27 cellular contexts compared by ENCODE assay signal in the genomic region with DNA sequence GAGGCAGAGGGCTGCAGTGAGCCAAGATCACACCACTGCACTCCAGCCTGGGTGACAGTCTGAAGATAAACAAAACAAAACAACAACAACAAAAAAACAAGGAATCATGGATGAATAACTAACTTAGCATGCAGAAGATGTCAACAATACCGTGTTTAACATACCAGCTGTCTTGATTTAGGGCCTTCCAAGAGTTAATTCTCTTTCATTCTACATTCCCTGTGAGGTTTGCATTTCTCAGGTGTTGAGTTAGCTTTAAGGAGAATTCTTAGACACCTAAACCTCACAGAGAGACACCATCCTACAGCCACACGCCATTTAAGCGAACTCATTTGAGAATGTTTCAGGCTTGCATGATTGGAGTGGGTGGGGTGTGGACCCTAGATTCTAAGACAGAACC.
"Had no signal": no experiment of that assay in that cellular context is flagged by ENCODE, and none has a peak within 500 bp of the region (broad histone marks: within the 10 kb centered on the region; RNA-seq: fewer than 3 reads in every experiment).

No MANE protein-coding gene starts in this region.

- H3K27me3 ChIP-seq: suprapubic skin, testis, thyroid gland, tibial artery, tibial nerve, transverse colon, upper lobe of left lung, upper lobe of right lung, uterus, vagina had no signal

- DNase-seq: stimulated activated CD4-positive, alpha-beta T cell treated with anti-CD3 and anti-CD28 coated beads, Interleukin-2, amount 100 ng/mL, for 48 hours; stimulated activated CD4-positive, alpha-beta T cell treated with anti-CD3 and anti-CD28 coated beads, Interleukin-4, amount 100 ng/mL, for 1 hour; stimulated activated CD4-positive, alpha-beta T cell treated with anti-CD3 and anti-CD28 coated beads, Interleukin-4, amount 100 ng/mL, for 24 hours; stimulated activated CD4-positive, alpha-beta T cell treated with anti-CD3 and anti-CD28 coated beads, Interleukin-4, amount 100 ng/mL, for 4 hours; stimulated activated CD8-positive, alpha-beta memory T cell treated with anti-CD3 and anti-CD28 coated beads, Interleukin-4, amount 100 ng/mL, for 48 hours; stimulated activated naive B cell treated with anti-CD40 and anti-IgM and Interleukin-4, amounts not matched to agents 10 μg/mL and 1 μg/mL and 100 μg/mL, for 72 hours; stimulated activated naive CD4-positive, alpha-beta T cell; stimulated activated naive CD4-positive, alpha-beta T cell treated with Interleukin-2 at 50 U/mL for 16 hours; stimulated activated naive CD8-positive, alpha-beta T cell treated with anti-CD3 and anti-CD28 coated beads, Interleukin-15, amount 100 ng/mL, for 72 hours; stimulated activated naive CD8-positive, alpha-beta T cell treated with anti-CD3 and anti-CD28 coated beads, Interleukin-15, Interleukin-2, amounts not matched to agents 100 U/mL and 50 U/mL, for 24 hours; stomach; substantia nigra; testis; thyroid gland; tibial artery; transverse colon; upper lobe of right lung; uterus had no signal

- H3K36me3 ChIP-seq: stomach, suprapubic skin, thoracic aorta, thyroid gland, tibial artery, tibial nerve, transverse colon, upper lobe of left lung, upper lobe of right lung, uterus, vagina had no signal

- H3K27ac ChIP-seq: stomach, suprapubic skin, testis, thoracic aorta, thyroid gland, tibial artery, tibial nerve, transverse colon, upper lobe of left lung, upper lobe of right lung, uterus, vagina had no signal

- H3K4me3 ChIP-seq: stomach, suprapubic skin, testis, thoracic aorta, thyroid gland, tibial artery, tibial nerve, transverse colon, upper lobe of left lung, upper lobe of right lung, uterus, vagina had no signal

- H3K36me3 Mint-ChIP-seq: stimulated activated effector memory CD8-positive, alpha-beta T cell treated with anti-CD3 and anti-CD28 coated beads, Interleukin-12 subunit alpha, Interleukin-12 subunit beta, amount 100 ng/mL, for 72 hours; stimulated activated memory B cell treated with anti-CD40 and anti-IgM and Interleukin-4, amounts not matched to agents 10 μg/mL and 1 μg/mL and 100 μg/mL, for 72 hours; stimulated activated naive B cell treated with anti-CD40 and anti-IgM and Interleukin-4, amounts not matched to agents 10 μg/mL and 1 μg/mL and 100 μg/mL, for 72 hours; type B pancreatic cell had no signal

- ATAC-seq: stimulated activated effector memory CD8-positive, alpha-beta T cell treated with anti-CD3 and anti-CD28 coated beads, Interleukin-12 subunit alpha, Interleukin-12 subunit beta, amount 100 ng/mL, for 72 hours; stimulated activated memory B cell treated with anti-CD40 and anti-IgM and Interleukin-4, amounts not matched to agents 10 μg/mL and 1 μg/mL and 100 μg/mL, for 72 hours; stimulated activated naive B cell treated with anti-CD40 and anti-IgM and Interleukin-4, amounts not matched to agents 10 μg/mL and 1 μg/mL and 100 μg/mL, for 72 hours; stimulated activated naive CD8-positive, alpha-beta T cell treated with anti-CD3 and anti-CD28 coated beads, Interleukin-15, amount 100 ng/mL, for 72 hours; stimulated activated naive CD8-positive, alpha-beta T cell treated with anti-CD3 and anti-CD28 coated beads, Interleukin-15, Interleukin-2, amounts not matched to agents 100 U/mL and 50 U/mL, for 24 hours; upper lobe of right lung had no signal

- H3K4me1 ChIP-seq: suprapubic skin, testis, tibial artery, transverse colon, upper lobe of left lung, upper lobe of right lung, uterus, vagina had no signal

- H3K27ac Mint-ChIP-seq: stimulated activated effector memory CD8-positive, alpha-beta T cell treated with anti-CD3 and anti-CD28 coated beads, Interleukin-12 subunit alpha, Interleukin-12 subunit beta, amount 100 ng/mL, for 72 hours; stimulated activated memory B cell treated with anti-CD40 and anti-IgM and Interleukin-4, amounts not matched to agents 10 μg/mL and 1 μg/mL and 100 μg/mL, for 72 hours; stimulated activated naive B cell treated with anti-CD40 and anti-IgM and Interleukin-4, amounts not matched to agents 10 μg/mL and 1 μg/mL and 100 μg/mL, for 72 hours; stimulated activated naive CD8-positive, alpha-beta T cell treated with anti-CD3 and anti-CD28 coated beads, Interleukin-15, Interleukin-2, amounts not matched to agents 100 ng/mL and 50 ng/mL, for 24 hours; type B pancreatic cell had no signal

- H3K9me3 Mint-ChIP-seq: stimulated activated effector memory CD8-positive, alpha-beta T cell treated with anti-CD3 and anti-CD28 coated beads, Interleukin-12 subunit alpha, Interleukin-12 subunit beta, amount 100 ng/mL, for 72 hours; stimulated activated memory B cell treated with anti-CD40 and anti-IgM and Interleukin-4, amounts not matched to agents 10 μg/mL and 1 μg/mL and 100 μg/mL, for 72 hours; stimulated activated naive CD8-positive, alpha-beta T cell treated with anti-CD3 and anti-CD28 coated beads, Interleukin-15, amount 100 ng/mL, for 72 hours; stimulated activated naive CD8-positive, alpha-beta T cell treated with anti-CD3 and anti-CD28 coated beads, Interleukin-15, Interleukin-2, amounts not matched to agents 100 ng/mL and 50 ng/mL, for 24 hours; type B pancreatic cell had no signal

- H3K4me3 Mint-ChIP-seq: stimulated activated effector memory CD8-positive, alpha-beta T cell treated with anti-CD3 and anti-CD28 coated beads, Interleukin-12 subunit alpha, Interleukin-12 subunit beta, amount 100 ng/mL, for 72 hours; stimulated activated memory B cell treated with anti-CD40 and anti-IgM and Interleukin-4, amounts not matched to agents 10 μg/mL and 1 μg/mL and 100 μg/mL, for 72 hours; stimulated activated naive B cell treated with anti-CD40 and anti-IgM and Interleukin-4, amounts not matched to agents 10 μg/mL and 1 μg/mL and 100 μg/mL, for 72 hours; stimulated activated naive CD8-positive, alpha-beta T cell treated with anti-CD3 and anti-CD28 coated beads, Interleukin-15, amount 100 ng/mL, for 72 hours; stimulated activated naive CD8-positive, alpha-beta T cell treated with anti-CD3 and anti-CD28 coated beads, Interleukin-15, Interleukin-2, amounts not matched to agents 100 ng/mL and 50 ng/mL, for 24 hours; type B pancreatic cell had no signal

- H3K9me3 ChIP-seq: stomach, suprapubic skin, testis, thoracic aorta, thyroid gland, tibial artery, tibial nerve, transverse colon, upper lobe of left lung, upper lobe of right lung, uterus, vagina had no signal

- H3K4me1 Mint-ChIP-seq: stimulated activated naive CD8-positive, alpha-beta T cell treated with anti-CD3 and anti-CD28 coated beads, Interleukin-15, amount 100 ng/mL, for 72 hours had no signal
